In the genomic region with DNA sequence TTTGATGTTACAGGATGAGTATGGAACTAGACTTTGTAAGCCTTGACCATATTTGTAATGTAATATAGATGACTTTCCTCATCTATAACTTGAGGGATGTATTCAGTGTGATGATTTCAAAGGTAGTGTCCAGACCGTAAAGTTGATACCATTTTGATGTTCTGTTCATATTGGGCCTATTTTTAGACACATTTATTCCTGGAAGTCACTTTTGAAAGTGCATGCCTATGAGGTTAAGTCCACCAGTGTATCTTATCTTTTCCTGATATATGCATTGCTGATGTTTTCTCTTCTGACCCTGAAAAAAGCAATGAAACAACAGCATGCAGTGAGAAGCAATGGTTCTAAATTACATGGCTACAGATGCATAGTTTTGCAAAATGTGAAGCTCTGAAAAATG, we compare ENCODE assay signal across 9 cellular contexts.
"Had no signal": no experiment of that assay in that cellular context is flagged by ENCODE, and none has a peak within 500 bp of the region (broad histone marks: within the 10 kb centered on the region; RNA-seq: fewer than 3 reads in every experiment).

No MANE protein-coding gene starts in this region.

- FAIRE-seq: HepG2 had no signal

- H3K27ac ChIP-seq: GM23248, HL-60 had no signal

- H3K4me3 ChIP-seq: GM23248, HAP-1 had no signal

- H3K9me3 ChIP-seq: HAP-1 had no signal

- H3K9me3 Mint-ChIP-seq: HFFc6 had no signal

- ATAC-seq: HCT116, HepG2 had no signal

- H3K4me1 Mint-ChIP-seq: IgD-negative memory B cell had no signal

- H3K27me3 Mint-ChIP-seq: IgD-negative memory B cell had no signal

- H3K4me1 ChIP-seq: HAP-1 had no signal

- H3K27ac Mint-ChIP-seq: HFFc6, IgD-negative memory B cell had no signal

- H3K36me3 ChIP-seq: HAP-1 had no signal

- H3K4me3 Mint-ChIP-seq: HFFc6, IgD-negative memory B cell had no signal

- DNase-seq: GM23248, GOT3, H7, HFFc6 had no signal
